Comparison of ENCODE assay signal across 14 cellular contexts in genomic region chr12:22974865-22975264, GRCh38.
DNase-seq lines count a peak whose midpoint lies in the region; ATAC-seq, FAIRE-seq and TF ChIP-seq lines count a peak whose summit lies in the region.
"Had no signal": no experiment of that assay in that cellular context is flagged by ENCODE, and none has a peak within 500 bp of the region (broad histone marks: within the 10 kb centered on the region; RNA-seq: fewer than 3 reads in every experiment).

No MANE protein-coding gene starts in this region.

- intact Hi-C loops in endothelial cell of umbilical vein (cut with micrococcal nuclease) = loop anchor here (10.0 kb wide), 1 partner anchor 290 kb away; no protein-coding TSS in a partner anchor

- H3K4me2 ChIP-seq in endothelial cell of umbilical vein (ENCODE audit: insufficient read depth, low read length) = peak overlapping the region; percentile 24
- H3K4me2 ChIP-seq: KMS-11 had no signal

- no peak overlapping the region for H2AFZ ChIP-seq in endothelial cell of umbilical vein (ENCODE audit: low read depth, low read length)

- no peaks in the 10 kb centered on the region for H3K9me1 ChIP-seq in endothelial cell of umbilical vein (replicated peaks; ENCODE audit: control insufficient read depth, extremely low read depth, insufficient read depth, low read length)

- H3K27ac Mint-ChIP-seq in activated naive CD4-positive, alpha-beta T cell treated with anti-CD3 and anti-CD28 coated beads, Interleukin-2, amount 50 U/mL, for 72 hours = peak overlapping the region in 1 of 2 donors; percentile 57

- DNase-seq in Caki2 (ENCODE audit: low read depth) (peak; percentile 34), NCI-H446 treated with DMSO at 0.1 percent for 48 hours (lab: John Stamatoyannopoulos, UW) (peak; percentile 46), endothelial cell of umbilical vein (ENCODE audit: low read depth, low spot score) (peak; percentile 83), myocyte (ENCODE audit: low read depth) (peak; percentile 56), omental fat pad (ENCODE audit: low spot score) (no peak), NCI-H1105 treated with DMSO at 0.1 percent for 48 hours (lab: John Stamatoyannopoulos, UW) (no peak), T-helper 9 cell (no peak)
- no peak for DNase-seq in activated naive CD4-positive, alpha-beta T cell treated with anti-CD3 and anti-CD28 coated beads, Interleukin-2, amount 50 U/mL, for 72 hours (ENCODE audit: low spot score in 2 of 2)
- DNase-seq: activated T-cell treated with anti-CD3 and anti-CD28 coated beads, Interleukin-2, amount 50 U/mL, for 1 hour; NCI-H526 treated with DMSO at 0.1 percent for 48 hours; stimulated activated CD4-positive, alpha-beta T cell treated with anti-CD3 and anti-CD28 coated beads, Interleukin-1b, Interleukin-23, amount 100 ng/mL, for 48 hours; substantia nigra had no signal

- H3K36me3 Mint-ChIP-seq in activated naive CD4-positive, alpha-beta T cell treated with anti-CD3 and anti-CD28 coated beads, Interleukin-2, amount 50 U/mL, for 72 hours = no peaks in the 10 kb centered on the region

- no peaks in the 10 kb centered on the region for H3K36me3 ChIP-seq in endothelial cell of umbilical vein (ENCODE audit: control insufficient read depth in 2 of 2, extremely low read depth in 1 of 2, insufficient read depth in 2 of 2, low read length in 2 of 2)

- CTCF ChIA-PET in endothelial cell of umbilical vein (lab: Charles Lee) = interaction anchor here (1.0 kb wide), 1 partner anchor 28 kb away, joined by 4 read pairs; no protein-coding TSS in a partner anchor

- peaks cover 20% of the 10 kb centered on the region for H3K4me1 ChIP-seq in endothelial cell of umbilical vein (ENCODE audit: control insufficient read depth, extremely low read depth, insufficient read depth, low read length)

- TF ChIP-seq POLR2A in endothelial cell of umbilical vein (IDR thresholded peaks at IDR 0.05; ENCODE audit: low read depth, low read length) = no peak

- no peak for ATAC-seq in omental fat pad (ENCODE audit: low FRiP score)
- no peak for ATAC-seq in activated naive CD4-positive, alpha-beta T cell treated with anti-CD3 and anti-CD28 coated beads, Interleukin-2, amount 50 U/mL, for 72 hours

- BruUV-seq in endothelial cell of umbilical vein (replicated peaks; lab: Mats Ljungman, UMichigan) = no TSS peak

- TF ChIP-seq CTCF in endothelial cell of umbilical vein (IDR thresholded peaks at IDR 0.05; ENCODE audit: extremely low read depth in 1 of 2, insufficient read depth in 1 of 2, low read depth in 1 of 2, low read length in 2 of 2) (no peak), omental fat pad (IDR thresholded peaks at IDR 0.05) (no peak)

- peak; percentile 82 for FAIRE-seq in endothelial cell of umbilical vein (lab: Jason Lieb, UNC)

- in situ Hi-C loops in Caki2 (cut with HindIII; ENCODE audit: low pct_unique_long_range_greater_than_20kb, low sequenced_read_pairs) = no loop called here

- H3K4me3 ChIP-seq in endothelial cell of umbilical vein (replicated peaks in 1 of 3; ENCODE audit: insufficient read depth in 1 of 3, low read depth in 1 of 3, low read length in 3 of 3) = no peak overlapping the region

- no peak overlapping the region for H3K9ac ChIP-seq in endothelial cell of umbilical vein (replicated peaks; ENCODE audit: extremely low read depth, insufficient read depth, low read length)
- H3K9ac ChIP-seq: KMS-11 had no signal

- dilution Hi-C loops in endothelial cell of umbilical vein (cut with MboI; ENCODE audit: extremely low pct_ligation_motif_present, low sequenced_read_pairs) = no loop called here

- H3K79me2 ChIP-seq in endothelial cell of umbilical vein (ENCODE audit: control insufficient read depth, insufficient read depth, low read length) = no peaks in the 10 kb centered on the region

- POLR2A ChIA-PET in endothelial cell of umbilical vein (lab: Charles Lee) = no interaction called here

- H4K20me1 ChIP-seq in endothelial cell of umbilical vein (replicated peaks; ENCODE audit: control insufficient read depth, extremely low read depth, insufficient read depth, low read length) = no peaks in the 10 kb centered on the region

- no peaks in the 10 kb centered on the region for H3K9me3 Mint-ChIP-seq in activated naive CD4-positive, alpha-beta T cell treated with anti-CD3 and anti-CD28 coated beads, Interleukin-2, amount 50 U/mL, for 72 hours
- H3K9me3 Mint-ChIP-seq: neural crest cell had no signal

- peak overlapping the region; percentile 45 for H3K27ac ChIP-seq in endothelial cell of umbilical vein (ENCODE audit: insufficient read depth, low read depth, low read length)
- H3K27ac ChIP-seq: KMS-11 had no signal

- no peaks in the 10 kb centered on the region for H3K9me3 ChIP-seq in endothelial cell of umbilical vein (replicated peaks; ENCODE audit: control insufficient read depth, insufficient read depth, low read length)

- no peaks in the 10 kb centered on the region for H3K27me3 ChIP-seq in endothelial cell of umbilical vein (ENCODE audit: control insufficient read depth in 2 of 2, insufficient read depth in 2 of 2, low read length in 2 of 2)

TF ChIP-seq in endothelial cell of umbilical vein, 7 proteins besides CTCF, POLR2A, EP300 and RAD21:
- peak; percentile 97 for TF ChIP-seq JUN (IDR thresholded peaks at IDR 0.05; ENCODE audit: borderline replicate concordance, insufficient read depth, insufficient read length, low read depth)
- no peak for TF ChIP-seq MYC (IDR thresholded peaks at IDR 0.05; ENCODE audit: low read depth, low read length)
- no peak for TF ChIP-seq EZH2 (IDR thresholded peaks at IDR 0.05; ENCODE audit: borderline replicate concordance, low read depth, low read length, severe bottlenecking)
- TF ChIP-seq POLR2AphosphoS5 (IDR thresholded peaks at IDR 0.05; ENCODE audit: insufficient read depth, low read depth, low read length) = no peak
- TF ChIP-seq FOS (IDR thresholded peaks at IDR 0.05; ENCODE audit: borderline replicate concordance, insufficient read depth, low read length) = peak; percentile 99
- TF ChIP-seq MAX (IDR thresholded peaks at IDR 0.05; ENCODE audit: insufficient read depth, insufficient read length) = no peak
- no peak for TF ChIP-seq GATA2 (IDR thresholded peaks at IDR 0.05; ENCODE audit: insufficient read depth, insufficient read length, low read depth, low read length)

Comparison
In these comparisons a context has a peak if more than half of its experiments do, and no peak if none do; other contexts are left out.
1. DNase-seq: peak in Caki2 (single experiment), NCI-H446 treated with DMSO at 0.1 percent for 48 hours (single experiment), endothelial cell of umbilical vein (single experiment) and myocyte (single experiment); none in omental fat pad (single experiment), NCI-H1105 treated with DMSO at 0.1 percent for 48 hours (single experiment), T-helper 9 cell (single experiment) and activated naive CD4-positive, alpha-beta T cell treated with anti-CD3 and anti-CD28 coated beads, Interleukin-2, amount 50 U/mL, for 72 hours (0 of 2).